Comparison of ENCODE assay signal across 11 cellular contexts in the genomic region with DNA sequence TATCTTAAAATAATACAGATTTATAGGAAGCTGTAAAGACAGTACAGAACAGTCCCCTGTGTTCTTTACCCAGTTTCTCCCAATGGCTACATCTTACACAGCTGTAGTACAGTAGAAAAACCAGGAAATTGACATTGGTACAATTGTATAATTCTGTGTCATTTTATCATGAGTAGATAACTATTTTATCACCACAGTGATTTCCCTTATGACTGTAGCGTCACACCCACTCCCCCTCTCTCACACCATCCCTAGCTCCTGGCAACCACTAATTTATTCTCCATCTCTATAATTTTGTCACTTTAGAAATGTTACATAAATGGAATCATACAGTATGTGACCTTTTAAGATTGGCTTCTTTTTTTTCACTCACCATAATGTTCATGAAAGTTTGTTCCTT.
"Had no signal": no experiment of that assay in that cellular context is flagged by ENCODE, and none has a peak within 500 bp of the region (broad histone marks: within the 10 kb centered on the region; RNA-seq: fewer than 3 reads in every experiment).

No MANE protein-coding gene starts in this region.

- H3K4me3 Mint-ChIP-seq: activated CD4-positive, alpha-beta T cell treated with anti-CD3 and anti-CD28 coated beads, Interleukin-2, amount 10 ng/mL, durations not matched to agents 24 days and 14 days; brain; stimulated activated memory B cell treated with anti-CD40 and anti-IgM and Interleukin-4, amounts not matched to agents 10 μg/mL and 1 μg/mL and 100 μg/mL, for 72 hours; type B pancreatic cell had no signal

- DNase-seq: activated CD4-positive, alpha-beta T cell treated with anti-CD3 and anti-CD28 coated beads, Interleukin-2, amount 10 ng/mL, durations not matched to agents 24 days and 14 days; activated CD8-positive, alpha-beta memory T cell treated with anti-CD3 and anti-CD28 coated beads, Interleukin-2, amount 50 U/mL, for 48 hours; activated naive CD4-positive, alpha-beta T cell treated with Interleukin-2 at 50 U/mL for 16 hours; heart right ventricle; left colon; right lobe of liver; stimulated activated CD4-positive, alpha-beta T cell treated with anti-CD3 and anti-CD28 coated beads, Interleukin-2, amount 100 ng/mL, for 24 hours; testis had no signal

- H3K27me3 Mint-ChIP-seq: activated CD4-positive, alpha-beta T cell treated with anti-CD3 and anti-CD28 coated beads, Interleukin-2, amount 10 ng/mL, durations not matched to agents 24 days and 14 days; brain; stimulated activated memory B cell treated with anti-CD40 and anti-IgM and Interleukin-4, amounts not matched to agents 10 μg/mL and 1 μg/mL and 100 μg/mL, for 72 hours; type B pancreatic cell had no signal

- H3K9me3 Mint-ChIP-seq: activated CD4-positive, alpha-beta T cell treated with anti-CD3 and anti-CD28 coated beads, Interleukin-2, amount 10 ng/mL, durations not matched to agents 24 days and 14 days had no signal

- H3K27ac Mint-ChIP-seq: activated CD4-positive, alpha-beta T cell treated with anti-CD3 and anti-CD28 coated beads, Interleukin-2, amount 10 ng/mL, durations not matched to agents 24 days and 14 days; stimulated activated memory B cell treated with anti-CD40 and anti-IgM and Interleukin-4, amounts not matched to agents 10 μg/mL and 1 μg/mL and 100 μg/mL, for 72 hours; type B pancreatic cell had no signal

- ATAC-seq: heart right ventricle; left colon; right lobe of liver; stimulated activated memory B cell treated with anti-CD40 and anti-IgM and Interleukin-4, amounts not matched to agents 10 μg/mL and 1 μg/mL and 100 μg/mL, for 72 hours had no signal
